In genomic region chr2:157312866-157313486, GRCh38 we compare ENCODE assay signal across 1 cellular context.
A peak's percentile ranks its signal among the peaks of the same experiment; 100 is the strongest.
TF ChIP-seq lines count a peak whose summit lies in the region.

No MANE protein-coding gene starts in this region.

TF ChIP-seq in GM12878, 131 proteins besides CTCF, POLR2A, EP300 and RAD21 (continued from another document):
- no peak for TF ChIP-seq ZNF687 (IDR thresholded peaks at IDR 0.05)
- TF ChIP-seq, protein P1, sequence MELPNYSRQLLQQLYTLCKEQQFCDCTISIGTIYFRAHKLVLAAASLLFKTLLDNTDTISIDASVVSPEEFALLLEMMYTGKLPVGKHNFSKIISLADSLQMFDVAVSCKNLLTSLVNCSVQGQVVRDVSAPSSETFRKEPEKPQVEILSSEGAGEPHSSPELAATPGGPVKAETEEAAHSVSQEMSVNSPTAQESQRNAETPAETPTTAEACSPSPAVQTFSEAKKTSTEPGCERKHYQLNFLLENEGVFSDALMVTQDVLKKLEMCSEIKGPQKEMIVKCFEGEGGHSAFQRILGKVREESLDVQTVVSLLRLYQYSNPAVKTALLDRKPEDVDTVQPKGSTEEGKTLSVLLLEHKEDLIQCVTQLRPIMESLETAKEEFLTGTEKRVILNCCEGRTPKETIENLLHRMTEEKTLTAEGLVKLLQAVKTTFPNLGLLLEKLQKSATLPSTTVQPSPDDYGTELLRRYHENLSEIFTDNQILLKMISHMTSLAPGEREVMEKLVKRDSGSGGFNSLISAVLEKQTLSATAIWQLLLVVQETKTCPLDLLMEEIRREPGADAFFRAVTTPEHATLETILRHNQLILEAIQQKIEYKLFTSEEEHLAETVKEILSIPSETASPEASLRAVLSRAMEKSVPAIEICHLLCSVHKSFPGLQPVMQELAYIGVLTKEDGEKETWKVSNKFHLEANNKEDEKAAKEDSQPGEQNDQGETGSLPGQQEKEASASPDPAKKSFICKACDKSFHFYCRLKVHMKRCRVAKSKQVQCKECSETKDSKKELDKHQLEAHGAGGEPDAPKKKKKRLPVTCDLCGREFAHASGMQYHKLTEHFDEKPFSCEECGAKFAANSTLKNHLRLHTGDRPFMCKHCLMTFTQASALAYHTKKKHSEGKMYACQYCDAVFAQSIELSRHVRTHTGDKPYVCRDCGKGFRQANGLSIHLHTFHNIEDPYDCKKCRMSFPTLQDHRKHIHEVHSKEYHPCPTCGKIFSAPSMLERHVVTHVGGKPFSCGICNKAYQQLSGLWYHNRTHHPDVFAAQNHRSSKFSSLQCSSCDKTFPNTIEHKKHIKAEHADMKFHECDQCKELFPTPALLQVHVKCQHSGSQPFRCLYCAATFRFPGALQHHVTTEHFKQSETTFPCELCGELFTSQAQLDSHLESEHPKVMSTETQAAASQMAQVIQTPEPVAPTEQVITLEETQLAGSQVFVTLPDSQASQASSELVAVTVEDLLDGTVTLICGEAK (IDR thresholded peaks at IDR 0.05; ENCODE audit: borderline replicate concordance) = no peak
- TF ChIP-seq USF1 (IDR thresholded peaks at IDR 0.05; ENCODE audit: borderline replicate concordance, extremely low read length, insufficient read depth, low read depth, low read length) = no peak
- TF ChIP-seq E4F1 (IDR thresholded peaks at IDR 0.05; ENCODE audit: borderline replicate concordance, partially characterized antibody) = no peak
- no peak for TF ChIP-seq NR2C2 (IDR thresholded peaks at IDR 0.05; ENCODE audit: borderline replicate concordance, control insufficient read depth, insufficient read length, low read depth)
- TF ChIP-seq TCF12 (IDR thresholded peaks at IDR 0.05; ENCODE audit: low read depth, low read length) = no peak
- TF ChIP-seq ZNF274 (IDR thresholded peaks at IDR 0.05; ENCODE audit: insufficient read depth, insufficient read length) = no peak
- TF ChIP-seq SMC3 (IDR thresholded peaks at IDR 0.05; ENCODE audit: borderline replicate concordance, low read length) = no peak
- TF ChIP-seq, protein P2, sequence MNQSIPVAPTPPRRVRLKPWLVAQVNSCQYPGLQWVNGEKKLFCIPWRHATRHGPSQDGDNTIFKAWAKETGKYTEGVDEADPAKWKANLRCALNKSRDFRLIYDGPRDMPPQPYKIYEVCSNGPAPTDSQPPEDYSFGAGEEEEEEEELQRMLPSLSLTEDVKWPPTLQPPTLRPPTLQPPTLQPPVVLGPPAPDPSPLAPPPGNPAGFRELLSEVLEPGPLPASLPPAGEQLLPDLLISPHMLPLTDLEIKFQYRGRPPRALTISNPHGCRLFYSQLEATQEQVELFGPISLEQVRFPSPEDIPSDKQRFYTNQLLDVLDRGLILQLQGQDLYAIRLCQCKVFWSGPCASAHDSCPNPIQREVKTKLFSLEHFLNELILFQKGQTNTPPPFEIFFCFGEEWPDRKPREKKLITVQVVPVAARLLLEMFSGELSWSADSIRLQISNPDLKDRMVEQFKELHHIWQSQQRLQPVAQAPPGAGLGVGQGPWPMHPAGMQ (IDR thresholded peaks at IDR 0.05; ENCODE audit: borderline replicate concordance) = no peak
- no peak for TF ChIP-seq IKZF1 (conservative IDR thresholded peaks at IDR 0.05)
- no peak for TF ChIP-seq ESRRA (IDR thresholded peaks at IDR 0.05; ENCODE audit: low read length)
- TF ChIP-seq MYB (IDR thresholded peaks at IDR 0.05; ENCODE audit: borderline replicate concordance, low read depth, low read length) = no peak
- TF ChIP-seq RELB (IDR thresholded peaks at IDR 0.05; ENCODE audit: low read depth) = no peak
- TF ChIP-seq NRF1 (conservative IDR thresholded peaks at IDR 0.05; ENCODE audit: low read depth, low read length) = no peak
- no peak for TF ChIP-seq ZNF207 (IDR thresholded peaks at IDR 0.05; ENCODE audit: borderline replicate concordance)
- TF ChIP-seq PBX3 (IDR thresholded peaks at IDR 0.05; ENCODE audit: insufficient replicate concordance, low read depth, low read length) = no peak
- peak; percentile 83 for TF ChIP-seq BCL3 (IDR thresholded peaks at IDR 0.05; ENCODE audit: borderline replicate concordance, insufficient read depth, low read depth, low read length, poor library complexity, severe bottlenecking)
- TF ChIP-seq E2F8 (IDR thresholded peaks at IDR 0.05; ENCODE audit: low read depth, partially characterized antibody) = no peak
- no peak for TF ChIP-seq MXI1 (IDR thresholded peaks at IDR 0.05; ENCODE audit: low read depth, low read length)
- TF ChIP-seq CHD1 (IDR thresholded peaks at IDR 0.05; ENCODE audit: low read depth, low read length) = no peak
- no peak for TF ChIP-seq ZBTB11 (CRISPR knock-in tag; IDR thresholded peaks at IDR 0.05)
- TF ChIP-seq SIN3A (IDR thresholded peaks at IDR 0.05; ENCODE audit: low read depth, low read length) = no peak
